ENCODE assay signal across 1 cellular context in genomic region chr2:102355526-102356380, GRCh38.
TF ChIP-seq lines count a peak whose summit lies in the region.

TSS of gene IL18R1 (plus strand) at chr2:102355796. CDS start at chr2:102362661, 6,865 bp downstream.

TF ChIP-seq in HepG2, 621 proteins besides CTCF, POLR2A, EP300 and RAD21 (continued from another document and continues in another):
- TF ChIP-seq PRDM15 (CRISPR knock-in tag; IDR thresholded peaks at IDR 0.05) (peak; percentile 97), ZNF350 (CRISPR knock-in tag; IDR thresholded peaks at IDR 0.05; ENCODE audit: borderline replicate concordance, low read depth) (peak; percentile 75), NFE2L2 (IDR thresholded peaks at IDR 0.05; ENCODE audit: low read length) (no peak), FOXO1 (CRISPR knock-in tag; IDR thresholded peaks at IDR 0.05) (0 out of 2 replicates have a peak, but pooled peaks have one; percentile 23), ZNF407 (CRISPR knock-in tag; IDR thresholded peaks at IDR 0.05; ENCODE audit: not compliant biosample characterization) (peak; percentile 48), KDM2A (CRISPR knock-in tag; IDR thresholded peaks at IDR 0.05; ENCODE audit: borderline replicate concordance, low read depth) (peak; percentile 84), ZNF253 (CRISPR knock-in tag; IDR thresholded peaks at IDR 0.05; ENCODE audit: borderline replicate concordance) (no peak), ZNF709 (CRISPR knock-in tag; IDR thresholded peaks at IDR 0.05) (peak; percentile 36; the same call in 1 of the 2 replicates), ZNF124 (CRISPR knock-in tag; IDR thresholded peaks at IDR 0.05) (0 out of 2 replicates have a peak, but pooled peaks have one; percentile 71), ZNF792 (CRISPR knock-in tag; IDR thresholded peaks at IDR 0.05) (no peak), SKIL (CRISPR knock-in tag; IDR thresholded peaks at IDR 0.05; ENCODE audit: borderline replicate concordance) (no peak), ZNF382 (CRISPR knock-in tag; IDR thresholded peaks at IDR 0.05; ENCODE audit: borderline replicate concordance) (no peak), BRCA1 (CRISPR knock-in tag; IDR thresholded peaks at IDR 0.05) (0 out of 2 replicates have a peak, but pooled peaks have one; percentile 39), KLF16 (CRISPR knock-in tag; IDR thresholded peaks at IDR 0.05) (peak in 1 of 2 experiments; percentile 76; a peak in 1 of 4 replicates), NR3C1 (CRISPR knock-in tag; IDR thresholded peaks at IDR 0.05) (no peak), CEBPG (CRISPR knock-in tag; IDR thresholded peaks at IDR 0.05) (no peak), REXO4 (CRISPR knock-in tag; IDR thresholded peaks at IDR 0.05; ENCODE audit: borderline replicate concordance) (no peak), ZNF275 (CRISPR knock-in tag; IDR thresholded peaks at IDR 0.05; ENCODE audit: borderline replicate concordance) (no peak), TRIM22 (IDR thresholded peaks at IDR 0.05) (no peak), POGK (CRISPR knock-in tag; conservative IDR thresholded peaks at IDR 0.05) (peak; percentile 71; the same call in 1 of the 2 replicates), ELK4 (CRISPR knock-in tag; IDR thresholded peaks at IDR 0.05; ENCODE audit: borderline replicate concordance) (no peak), CBFB (CRISPR knock-in tag; IDR thresholded peaks at IDR 0.05) (peak; percentile 66; the same call in 1 of the 2 replicates), ZBTB42 (CRISPR knock-in tag; IDR thresholded peaks at IDR 0.05) (no peak), MAFK (conservative IDR thresholded peaks at IDR 0.05 in 1 of 2, IDR thresholded peaks at IDR 0.05 in 1 of 2; ENCODE audit: low read length in 2 of 2) (no peak), SKI (IDR thresholded peaks at IDR 0.05; ENCODE audit: partially characterized antibody) (peak; percentile 52), MXD3 (CRISPR knock-in tag; IDR thresholded peaks at IDR 0.05) (peak; percentile 49; the same call in 1 of the 2 replicates), TBX2 (CRISPR knock-in tag; IDR thresholded peaks at IDR 0.05; ENCODE audit: borderline replicate concordance) (peak; percentile 56), MEIS1 (CRISPR knock-in tag; IDR thresholded peaks at IDR 0.05; ENCODE audit: borderline replicate concordance) (0 out of 2 replicates have a peak, but pooled peaks have one; percentile 29), MXI1 (IDR thresholded peaks at IDR 0.05; ENCODE audit: borderline replicate concordance, low read depth, low read length) (peak; percentile 54; the same call in 1 of the 3 replicates), ZNF883 (CRISPR knock-in tag; IDR thresholded peaks at IDR 0.05; ENCODE audit: not compliant biosample characterization) (peak; percentile 66), ZNF768 (CRISPR knock-in tag; IDR thresholded peaks at IDR 0.05) (peak; percentile 84; the same call in 1 of the 2 replicates), ZNF256 (CRISPR knock-in tag; conservative IDR thresholded peaks at IDR 0.05) (no peak), ZNF510 (CRISPR knock-in tag; IDR thresholded peaks at IDR 0.05; ENCODE audit: low read depth) (no peak), ZNF33B (CRISPR knock-in tag; IDR thresholded peaks at IDR 0.05) (peak; percentile 74; the same call in 1 of the 2 replicates), RCOR2 (CRISPR knock-in tag; IDR thresholded peaks at IDR 0.05) (no peak), RFX5 (IDR thresholded peaks at IDR 0.05; ENCODE audit: low read depth, low read length) (no peak)
